Comparison of ENCODE assay signal across 8 cellular contexts in the genomic region with DNA sequence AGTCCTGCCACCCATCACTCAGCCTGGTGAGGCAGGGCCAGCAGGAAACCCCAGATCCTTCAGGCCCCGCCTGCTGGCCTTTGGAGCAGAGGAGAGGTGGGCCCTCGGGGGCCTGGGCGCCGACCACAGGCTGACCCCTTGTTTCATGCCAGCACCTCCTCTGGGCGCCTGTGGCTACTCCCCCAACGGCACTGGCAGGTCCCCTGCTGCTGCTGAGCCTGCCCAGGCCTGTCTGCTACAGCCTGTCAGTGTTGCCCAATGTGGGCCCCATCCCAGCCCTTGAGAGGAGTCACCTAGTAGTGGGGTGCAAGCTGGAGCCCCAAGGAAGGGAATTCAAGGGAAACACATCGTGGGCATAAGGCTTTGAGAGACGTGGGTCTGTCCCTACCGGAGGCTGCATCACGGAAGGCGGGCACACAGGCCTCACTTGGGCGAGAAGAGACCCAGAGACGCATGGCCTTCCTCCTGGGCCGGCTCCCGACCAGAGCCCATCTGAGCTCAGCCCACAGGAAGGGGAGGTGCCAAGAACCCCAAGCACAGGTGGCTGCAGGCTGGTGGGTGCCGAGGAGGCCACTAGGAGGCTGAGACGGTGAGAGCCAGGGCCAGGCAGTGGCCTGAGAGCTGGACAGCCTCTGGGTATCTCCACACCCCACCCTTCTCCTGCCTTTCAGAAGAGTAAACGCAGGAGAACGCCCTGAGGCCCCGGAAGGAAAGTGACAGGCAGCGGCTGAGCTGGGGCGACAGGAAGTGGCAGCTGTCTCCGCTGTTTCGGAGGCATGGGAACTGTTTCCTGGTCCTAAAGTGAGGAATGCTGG. TPM values are rescaled to one million over a fixed set of nuclear protein-coding genes. Genes with fewer than 3 reads are reported as not detected.
DNase-seq lines count a peak whose midpoint lies in the region; ATAC-seq and TF ChIP-seq lines count a peak whose summit lies in the region.

No MANE protein-coding gene starts in this region.

- no peak overlapping the region for H2BK12ac ChIP-seq in trophoblast cell (ENCODE audit: low read length)

- peak overlapping the region; percentile 20; the same call in 1 of the 2 replicates for H2AFZ ChIP-seq in OCI-LY1 (ENCODE audit: low read length)
- peak overlapping the region; percentile 13 for H2AFZ ChIP-seq in trophoblast cell (ENCODE audit: insufficient read depth, low read length, poor library complexity)

- H3K4me2 ChIP-seq in OCI-LY1 (ENCODE audit: low read length) (peak overlapping the region; percentile 81), trophoblast cell (ENCODE audit: low read length) (peak overlapping the region; percentile 7)

- H2BK120ac ChIP-seq in trophoblast cell (ENCODE audit: insufficient read depth, low read length, poor library complexity), result no peak overlapping the region

- no peaks in the 10 kb centered on the region for H3K79me2 ChIP-seq in OCI-LY1 (ENCODE audit: insufficient read depth, low read length)
- H3K79me2 ChIP-seq in trophoblast cell (ENCODE audit: control insufficient read depth, insufficient read depth, low read length, poor library complexity), result no peaks in the 10 kb centered on the region

- no peaks in the 10 kb centered on the region for H4K20me1 ChIP-seq in OCI-LY1 (ENCODE audit: insufficient read depth, low read length)

- H3K36me3 ChIP-seq in OCI-LY1 (ENCODE audit: insufficient read depth, low read length) (no peaks in the 10 kb centered on the region), trophoblast cell (ENCODE audit: control insufficient read depth in 1 of 2, insufficient read depth in 2 of 2, low read length in 2 of 2) (no peaks in the 10 kb centered on the region)

- H3K4me3 ChIP-seq in OCI-LY1 (ENCODE audit: low read depth, low read length, poor library complexity, severe bottlenecking), result peak overlapping the region; percentile 61
- no peak overlapping the region for H3K4me3 ChIP-seq in fibroblast of the aortic adventitia (ENCODE audit: low read depth, low read length)
- H3K4me3 ChIP-seq in trophoblast cell (ENCODE audit: low read depth, low read length), result no peak overlapping the region

- H3K9ac ChIP-seq in OCI-LY1 (ENCODE audit: low read length), result peak overlapping the region; percentile 68
- H3K9ac ChIP-seq in trophoblast cell (ENCODE audit: low read length), result no peak overlapping the region

- WGBS in trophoblast cell (ENCODE audit: extremely low coverage, insufficient coverage, insufficient read length), result no CpG with 5 or more reads among the region's 24 CpGs

- peak overlapping the region; percentile 16 for H3K18ac ChIP-seq in trophoblast cell (ENCODE audit: low read length)

- H4K12ac ChIP-seq in trophoblast cell (ENCODE audit: low read depth, low read length), result no peak overlapping the region

- H3K27me3 ChIP-seq in OCI-LY1 (ENCODE audit: insufficient read depth, low read length), result no peaks in the 10 kb centered on the region
- no peaks in the 10 kb centered on the region for H3K27me3 ChIP-seq in trophoblast cell (ENCODE audit: insufficient read depth, low read length)

- no peak overlapping the region for H2BK5ac ChIP-seq in trophoblast cell (ENCODE audit: low read depth, low read length, poor library complexity)

- peak overlapping the region; percentile 7 for H3K14ac ChIP-seq in trophoblast cell (ENCODE audit: low read length)

- H3K4ac ChIP-seq in trophoblast cell (ENCODE audit: low read depth, low read length), result no peak overlapping the region

- peak; percentile 92 to 94 for DNase-seq in AML-193 (lab: John Stamatoyannopoulos, UW)
- peak; percentile 67 for DNase-seq in activated T-cell treated with anti-CD3 and anti-CD28 coated beads for 48 hours (ENCODE audit: low read depth)
- DNase-seq in fibroblast of the aortic adventitia (ENCODE audit: low read depth), result no peak
- DNase-seq in trophoblast cell, result peak; percentile 86 to 91
- no peak for DNase-seq in NCI-H128 (lab: John Stamatoyannopoulos, UW; ENCODE audit: unreplicated experiment)

- peak overlapping the region; percentile 38 for H2AK5ac ChIP-seq in trophoblast cell (ENCODE audit: low read length)

- no peak overlapping the region for H4K8ac ChIP-seq in trophoblast cell (ENCODE audit: low read depth, low read length)

- TF ChIP-seq CTCF in OCI-LY1 (IDR thresholded peaks at IDR 0.05; ENCODE audit: low read length), result peak; percentile 59; the same call in 1 of the 2 replicates
- TF ChIP-seq CTCF in fibroblast of the aortic adventitia (IDR thresholded peaks at IDR 0.05; ENCODE audit: insufficient read depth, low read length), result peak; percentile 10

- H4K91ac ChIP-seq in trophoblast cell (ENCODE audit: low read depth, low read length), result no peak overlapping the region

- H3K27ac ChIP-seq in OCI-LY1 (ENCODE audit: low read depth, low read length, poor library complexity, severe bottlenecking) (peak overlapping the region; percentile 41), trophoblast cell (ENCODE audit: low read depth, low read length) (no peak overlapping the region)

- H3K23ac ChIP-seq in trophoblast cell (ENCODE audit: low read length), result no peak overlapping the region

- no peaks in the 10 kb centered on the region for H3F3A ChIP-seq in OCI-LY1 (ENCODE audit: insufficient read depth, low read length)

- peaks cover 58% of the 10 kb centered on the region for H3K4me1 ChIP-seq in OCI-LY1 (ENCODE audit: insufficient read depth, low read length, severe bottlenecking)
- H3K4me1 ChIP-seq in trophoblast cell (ENCODE audit: control insufficient read depth in 1 of 2, insufficient read depth in 2 of 2, low read length in 2 of 2), result peaks cover 37 to 50% of the 10 kb centered on the region in 2 experiments

- H3K9me3 ChIP-seq in OCI-LY1 (ENCODE audit: low read length) (no peaks in the 10 kb centered on the region), trophoblast cell (ENCODE audit: insufficient read depth, low read depth, low read length) (no peaks in the 10 kb centered on the region)

- peaks cover 16% of the 10 kb centered on the region for H3K79me1 ChIP-seq in trophoblast cell (ENCODE audit: low read length)

- no peaks in the 10 kb centered on the region for H3K9me2 ChIP-seq in OCI-LY1 (ENCODE audit: low read depth, low read length)

- ATAC-seq in GM18907 (IDR thresholded peaks at IDR 0.05; ENCODE audit: unreplicated experiment), result peak; percentile 61
- ATAC-seq in HG03342 (IDR thresholded peaks at IDR 0.05; ENCODE audit: unreplicated experiment), result peak; percentile 74

RNA-seq across cellular contexts. Expression of a gene that starts 8.1 kb away (rescaled TPM):
- total RNA-seq in fibroblast of the aortic adventitia (ENCODE audit: low replicate concordance), result 65.2 and 100 TPM in 2 replicates
- polyA plus RNA-seq in trophoblast cell (2013), result 120 and 124 TPM in 2 replicates

RNA-seq across cellular contexts. Expression of a gene that starts 40.5 kb away (rescaled TPM):
- 33.8 and 62.3 TPM in 2 replicates for total RNA-seq in fibroblast of the aortic adventitia (ENCODE audit: low replicate concordance)
- 23.6 and 26.7 TPM in 2 replicates for polyA plus RNA-seq in trophoblast cell (2013)

RNA-seq across cellular contexts. Expression of a gene that starts 54.4 kb away (rescaled TPM):
- 77.5 and 85.5 TPM in 2 replicates for total RNA-seq in fibroblast of the aortic adventitia (ENCODE audit: low replicate concordance)
- polyA plus RNA-seq in trophoblast cell (2013), result 75.8 and 78.1 TPM in 2 replicates

RNA-seq across cellular contexts. Expression of a gene that starts 54.5 kb away (rescaled TPM):
- 32.0 and 33.3 TPM in 2 replicates for total RNA-seq in fibroblast of the aortic adventitia (ENCODE audit: low replicate concordance)
- polyA plus RNA-seq in trophoblast cell (2013), result 26.3 and 27.2 TPM in 2 replicates

Comparison
In these comparisons a context has a peak if more than half of its experiments do, and no peak if none do; other contexts are left out.
1. DNase-seq: peak in AML-193 (2 of 2), activated T-cell treated with anti-CD3 and anti-CD28 coated beads for 48 hours (single experiment) and trophoblast cell (2 of 2); none in fibroblast of the aortic adventitia (single experiment) and NCI-H128 (single experiment).